9 cellular contexts compared by ENCODE assay signal in the genomic region with DNA sequence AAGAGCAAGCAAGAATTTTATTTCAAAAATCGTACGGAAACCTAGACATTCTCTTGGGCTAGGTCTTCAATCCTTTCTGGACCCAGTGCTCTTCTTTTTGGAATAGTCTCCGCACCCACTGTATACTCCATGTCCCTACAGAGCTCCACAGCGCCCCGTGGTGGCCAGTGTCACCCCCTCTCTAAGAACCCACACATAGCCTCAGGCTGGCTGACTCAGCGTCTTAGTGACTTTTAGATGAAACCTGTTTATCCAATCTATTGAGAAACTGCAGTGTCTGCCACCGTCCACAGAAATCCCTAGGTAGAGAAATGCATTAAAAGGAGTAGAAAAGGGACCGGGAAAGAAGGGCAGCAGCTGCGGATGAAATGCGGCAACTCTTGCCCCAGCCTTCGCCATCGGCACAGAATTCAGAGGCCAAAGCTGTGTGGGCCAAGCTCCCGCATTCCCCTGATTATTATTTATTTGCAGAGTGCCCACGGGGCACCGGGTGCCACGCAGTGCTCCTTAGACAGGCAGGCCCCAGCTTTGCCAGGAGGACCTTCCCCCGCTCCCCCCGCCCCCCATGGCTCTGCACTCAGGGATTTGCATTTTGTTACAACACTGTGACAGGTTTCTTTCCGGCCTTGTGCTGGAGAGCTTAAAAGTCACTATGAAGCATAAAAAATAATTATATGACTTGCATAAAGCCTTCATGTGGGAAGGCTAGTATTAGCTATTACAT.
A peak's percentile ranks its signal among the peaks of the same experiment; 100 is the strongest.
DNase-seq lines count a peak whose midpoint lies in the region; ATAC-seq and TF ChIP-seq lines count a peak whose summit lies in the region.
"Had no signal": no experiment of that assay in that cellular context is flagged by ENCODE, and none has a peak within 500 bp of the region (broad histone marks: within the 10 kb centered on the region; RNA-seq: fewer than 3 reads in every experiment).

No MANE protein-coding gene starts in this region.

- DNase-seq in AG08395 (ENCODE audit: low spot score) (peak; percentile 14), GM12865 (ENCODE audit: low read depth) (peak; percentile 14), RPMI7951 (ENCODE audit: low read depth) (peak; percentile 74), fibroblast of peridontal ligament (ENCODE audit: extremely low read depth) (peak; percentile 34), GOT3 (lab: John Stamatoyannopoulos, UW) (no peak)
- DNase-seq in stimulated activated naive CD4-positive, alpha-beta T cell (lab: John Stamatoyannopoulos, UW): no peak
- DNase-seq: effector memory CD8-positive, alpha-beta T cell had no signal

- ATAC-seq in HG03354 (IDR thresholded peaks at IDR 0.05; ENCODE audit: poor library complexity, severe bottlenecking, unreplicated experiment) (no peak), HG02970 (IDR thresholded peaks at IDR 0.05; ENCODE audit: low FRiP score, unreplicated experiment) (no peak)
- ATAC-seq: effector memory CD8-positive, alpha-beta T cell had no signal

- peak; percentile 22 for TF ChIP-seq CTCF in GM12865 (IDR thresholded peaks at IDR 0.05; ENCODE audit: insufficient read depth, low read depth, low read length, missing control alignments)

- no peak overlapping the region for H3K4me3 ChIP-seq in GM12865 (ENCODE audit: low read depth, low read length)

Comparison
In these comparisons a context has a peak if more than half of its experiments do, and no peak if none do; other contexts are left out.
1. DNase-seq: peak in AG08395 (single experiment), GM12865 (single experiment), RPMI7951 (single experiment) and fibroblast of peridontal ligament (single experiment); none in GOT3 (single experiment) and stimulated activated naive CD4-positive, alpha-beta T cell (0 of 6).